Comparison of ENCODE assay signal across 19 cellular contexts in genomic region chr13:99636306-99636705, GRCh38.
"Had no signal": no experiment of that assay in that cellular context is flagged by ENCODE, and none has a peak within 500 bp of the region (broad histone marks: within the 10 kb centered on the region; RNA-seq: fewer than 3 reads in every experiment).

No MANE protein-coding gene starts in this region.

- H3K36me3 Mint-ChIP-seq: activated CD4-positive, alpha-beta memory T cell treated with anti-CD3 and anti-CD28 coated beads for 36 hours; activated naive CD4-positive, alpha-beta T cell treated with anti-CD3 and anti-CD28 coated beads, Interleukin-2, amount 50 U/mL, for 72 hours; natural killer cell treated with Interleukin-12 subunit alpha and Interleukin-12 subunit beta and Interleukin-15 and Interleukin-18, amount 100 ng/mL, for 72 hours; type B pancreatic cell had no signal

- H3K27ac ChIP-seq: adrenal gland, cardiac muscle cell, esophagus squamous epithelium, testis had no signal

- H3K27me3 ChIP-seq: adrenal gland, cardiac muscle cell, esophagus squamous epithelium, testis had no signal

- H3K27ac Mint-ChIP-seq: activated CD4-positive, alpha-beta memory T cell treated with anti-CD3 and anti-CD28 coated beads for 36 hours; activated naive CD4-positive, alpha-beta T cell treated with anti-CD3 and anti-CD28 coated beads, Interleukin-2, amount 50 U/mL, for 72 hours; activated T-helper 1 cell treated with anti-CD3 and anti-CD28 coated beads, Interleukin-12 subunit alpha, Interleukin-12 subunit beta, Interleukin-2, Interleukin-4 antibody, amounts not matched to agents 30 ng/mL and 10 ng/mL and 1 ng/mL, durations not matched to agents 14 hours and 24 hours and 36 hours; dendritic cell treated with granulocyte-macrophage colony-stimulating factor and Interleukin-4, amounts not matched to agents 40 ng/mL and 50 ng/mL, for 4 days; natural killer cell treated with Interleukin-12 subunit alpha and Interleukin-12 subunit beta and Interleukin-15 and Interleukin-18, amount 100 ng/mL, for 72 hours; type B pancreatic cell; WTC11 had no signal

- H3K4me3 ChIP-seq: adrenal gland, cardiac muscle cell, esophagus squamous epithelium, smooth muscle cell, testis had no signal

- H3K36me3 ChIP-seq: adrenal gland, cardiac muscle cell, esophagus squamous epithelium had no signal

- H3K4me1 ChIP-seq: adrenal gland, esophagus squamous epithelium, testis had no signal

- H3K27me3 Mint-ChIP-seq: activated CD4-positive, alpha-beta memory T cell treated with anti-CD3 and anti-CD28 coated beads for 36 hours; natural killer cell treated with Interleukin-12 subunit alpha and Interleukin-12 subunit beta and Interleukin-15 and Interleukin-18, amount 100 ng/mL, for 72 hours; type B pancreatic cell had no signal

- H3K4me2 ChIP-seq: smooth muscle cell had no signal

- DNase-seq: activated CD4-positive, alpha-beta memory T cell treated with anti-CD3 and anti-CD28 coated beads for 36 hours; activated CD4-positive, alpha-beta T cell treated with anti-CD3 and anti-CD28 coated beads for 4 hours; activated gamma-delta T cell treated with Interleukin-2 at 50 U/mL for 16 hours; activated T-cell treated with anti-CD3 and anti-CD28 coated beads for 4 hours; adrenal gland; effector memory CD4-positive, alpha-beta T cell; esophagus squamous epithelium; nucleus accumbens; stimulated activated CD4-positive, alpha-beta T cell treated with anti-CD3 and anti-CD28 coated beads, Interleukin-4, amount 100 ng/mL, for 1 hour; testis had no signal

- H3K4me3 Mint-ChIP-seq: activated CD4-positive, alpha-beta memory T cell treated with anti-CD3 and anti-CD28 coated beads for 36 hours; activated T-helper 1 cell treated with anti-CD3 and anti-CD28 coated beads, Interleukin-12 subunit alpha, Interleukin-12 subunit beta, Interleukin-2, Interleukin-4 antibody, amounts not matched to agents 30 ng/mL and 10 ng/mL and 1 ng/mL, durations not matched to agents 14 hours and 24 hours and 36 hours; dendritic cell treated with granulocyte-macrophage colony-stimulating factor and Interleukin-4, amounts not matched to agents 40 ng/mL and 50 ng/mL, for 4 days; natural killer cell treated with Interleukin-12 subunit alpha and Interleukin-12 subunit beta and Interleukin-15 and Interleukin-18, amount 100 ng/mL, for 72 hours; type B pancreatic cell; WTC11 had no signal

- H3K9me3 ChIP-seq: adrenal gland, esophagus squamous epithelium, testis had no signal

- ATAC-seq: activated naive CD4-positive, alpha-beta T cell treated with anti-CD3 and anti-CD28 coated beads, Interleukin-2, amount 50 U/mL, for 72 hours; natural killer cell treated with Interleukin-12 subunit alpha and Interleukin-12 subunit beta and Interleukin-15 and Interleukin-18, amount 100 ng/mL, for 72 hours; sciatic nerve; WTC11 had no signal

- H3K9me3 Mint-ChIP-seq: activated CD4-positive, alpha-beta memory T cell treated with anti-CD3 and anti-CD28 coated beads for 36 hours; activated naive CD4-positive, alpha-beta T cell treated with anti-CD3 and anti-CD28 coated beads, Interleukin-2, amount 50 U/mL, for 72 hours; activated T-helper 1 cell treated with anti-CD3 and anti-CD28 coated beads, Interleukin-12 subunit alpha, Interleukin-12 subunit beta, Interleukin-2, Interleukin-4 antibody, amounts not matched to agents 30 ng/mL and 10 ng/mL and 1 ng/mL, durations not matched to agents 14 hours and 24 hours and 36 hours; dendritic cell treated with granulocyte-macrophage colony-stimulating factor and Interleukin-4, amounts not matched to agents 40 ng/mL and 50 ng/mL, for 4 days; natural killer cell treated with Interleukin-12 subunit alpha and Interleukin-12 subunit beta and Interleukin-15 and Interleukin-18, amount 100 ng/mL, for 72 hours; type B pancreatic cell had no signal
